ENCODE assay signal across 12 cellular contexts in genomic region chr10:117162093-117163021, GRCh38. TPM values are rescaled to one million over a fixed set of nuclear protein-coding genes. Genes with fewer than 3 reads are reported as not detected.
DNase-seq lines count a peak whose midpoint lies in the region; ATAC-seq and TF ChIP-seq lines count a peak whose summit lies in the region.
"Had no signal": no experiment of that assay in that cellular context is flagged by ENCODE, and none has a peak within 500 bp of the region (broad histone marks: within the 10 kb centered on the region; RNA-seq: fewer than 3 reads in every experiment).

No MANE protein-coding gene starts in this region.

- TF ChIP-seq CTCF in BJ (IDR thresholded peaks at IDR 0.05; ENCODE audit: insufficient read depth, low read depth, low read length): no peak
- no peak for TF ChIP-seq CTCF in H9 (conservative IDR thresholded peaks at IDR 0.05)
- TF ChIP-seq CTCF in chondrocyte (IDR thresholded peaks at IDR 0.05): no peak
- no peak for TF ChIP-seq CTCF in PC-9 (conservative IDR thresholded peaks at IDR 0.05)

- no peak overlapping the region for H4K91ac ChIP-seq in H9 (ENCODE audit: insufficient read length, low read depth, low read length)

- WGBS in H9 (ENCODE audit: extremely low coverage, insufficient read length, low lambda C conversion rate): no CpG with 5 or more reads among the region's 34 CpGs

- no peak for ATAC-seq in GM18498 (IDR thresholded peaks at IDR 0.05; ENCODE audit: unreplicated experiment)

- no peak overlapping the region for H2AFZ ChIP-seq in H9 (ENCODE audit: low read length)
- H2AFZ ChIP-seq in PC-9: no peak overlapping the region

- H4K8ac ChIP-seq in H9 (replicated peaks; ENCODE audit: insufficient read length, low read depth, low read length): no peak overlapping the region

- no peak overlapping the region for H3K4ac ChIP-seq in H9 (ENCODE audit: low read depth, low read length)

- H3K27me3 ChIP-seq in BJ (ENCODE audit: control insufficient read depth, insufficient read depth, low read length) (peaks cover 32% of the 10 kb centered on the region), H9 (ENCODE audit: insufficient read depth, low read length) (peaks cover 81% of the 10 kb centered on the region), muscle layer of colon (ENCODE audit: control insufficient read depth in 1 of 2, insufficient read depth in 2 of 2, low read length in 2 of 2) (peaks cover 90 to 97% of the 10 kb centered on the region in 2 donors), PC-9 (ENCODE audit: insufficient read depth, low read depth) (peaks cover 19% of the 10 kb centered on the region; the same call in 1 of the 2 replicates)

- no peak overlapping the region for H2BK120ac ChIP-seq in H9 (ENCODE audit: low read depth, low read length, poor library complexity, severe bottlenecking)

- H4K20me1 ChIP-seq in H9 (ENCODE audit: control insufficient read depth, insufficient read depth, insufficient read length) (no peaks in the 10 kb centered on the region), PC-9 (ENCODE audit: insufficient read depth) (no peaks in the 10 kb centered on the region)

- intact Hi-C loops in PC-9 (cut with micrococcal nuclease; ENCODE audit: unreplicated experiment): loop anchor here (10.0 kb wide), 2 partner anchors 158 to 218 kb away; partner anchors contain the start of gene SHTN1

- no peak overlapping the region for H3K14ac ChIP-seq in H9 (ENCODE audit: insufficient read depth, low read length)

- H3K9ac ChIP-seq in H9 (ENCODE audit: extremely low read depth, insufficient read length, low read length) (no peak overlapping the region), muscle layer of colon (ENCODE audit: low read length) (no peak overlapping the region)

- H3K9me3 Mint-ChIP-seq in H9: peaks cover 0 to 21% of the 10 kb centered on the region in 2 experiments; a peak in 1 of 5 replicates
- no peaks in the 10 kb centered on the region for H3K9me3 Mint-ChIP-seq in chondrocyte (ENCODE audit: low read depth)

- H2BK5ac ChIP-seq in H9 (ENCODE audit: insufficient read length, low read length): no peak overlapping the region

- no peaks in the 10 kb centered on the region; a peak in 1 of 7 replicates for H3K36me3 Mint-ChIP-seq in H9 (ENCODE audit: insufficient read depth in 1 of 3, low read depth in 3 of 3)
- no peaks in the 10 kb centered on the region for H3K36me3 Mint-ChIP-seq in chondrocyte (ENCODE audit: low read depth)

- peaks cover 12% of the 10 kb centered on the region for H3K4me1 ChIP-seq in H9 (ENCODE audit: insufficient read depth, low read length)
- H3K4me1 ChIP-seq in muscle layer of colon (ENCODE audit: insufficient read depth, low read length): peaks cover 24% of the 10 kb centered on the region
- H3K4me1 ChIP-seq in PC-9 (replicated peaks; ENCODE audit: insufficient read depth): no peaks in the 10 kb centered on the region

- CTCF ChIA-PET in BJ (lab: Yijun Ruan, JAX) (interaction anchor here (1.5 to 26.5 kb wide), 2 partner anchors 13 to 363 kb away, joined by 7 to 736 read pairs; no protein-coding TSS in a partner anchor), PC-9 (lab: Charles Lee) (interaction anchor here (0.8 kb wide), 1 partner anchor 1074 kb away, joined by 10 read pairs; no protein-coding TSS in a partner anchor)

- H3K23me2 ChIP-seq in H9 (ENCODE audit: insufficient read length, low read depth, low read length, poor library complexity, severe bottlenecking): peaks cover 10% of the 10 kb centered on the region

- no peak overlapping the region for H2BK20ac ChIP-seq in H9 (ENCODE audit: low read depth, low read length, poor library complexity, severe bottlenecking)

- peak overlapping the region; percentile 24 for H3K4me2 ChIP-seq in H9 (ENCODE audit: insufficient read depth, insufficient read length, low read length)
- no peak overlapping the region for H3K4me2 ChIP-seq in PC-9

- H3F3A ChIP-seq in PC-9 (ENCODE audit: insufficient read depth, low read depth): no peaks in the 10 kb centered on the region

- no peaks in the 10 kb centered on the region for H3K9me3 ChIP-seq in H9 (ENCODE audit: control insufficient read depth, low read depth, low read length)
- H3K9me3 ChIP-seq in muscle layer of colon (ENCODE audit: low read length): peaks cover 3% of the 10 kb centered on the region
- H3K9me3 ChIP-seq in PC-9 (ENCODE audit: insufficient read depth, low read depth): no peaks in the 10 kb centered on the region

- no peak overlapping the region for H3K23ac ChIP-seq in H9 (ENCODE audit: insufficient read length, low read depth, low read length)

- no peak overlapping the region for H4K5ac ChIP-seq in H9 (ENCODE audit: insufficient read length, low read depth, low read length)

- no peaks in the 10 kb centered on the region for H3K9me2 ChIP-seq in PC-9 (ENCODE audit: insufficient read depth)

- H2BK15ac ChIP-seq in H9 (ENCODE audit: low read depth, low read length): no peak overlapping the region

- H3K79me1 ChIP-seq in H9 (ENCODE audit: insufficient read depth, low read depth, low read length, poor library complexity, severe bottlenecking): no peaks in the 10 kb centered on the region

- H3K27me3 Mint-ChIP-seq in H9 (ENCODE audit: low read depth) (peaks cover 99% of the 10 kb centered on the region), chondrocyte (ENCODE audit: low read depth) (peaks cover 81% of the 10 kb centered on the region)

- H3K27ac Mint-ChIP-seq in H9: no peak overlapping the region
- H3K27ac Mint-ChIP-seq in chondrocyte (ENCODE audit: unreplicated experiment): no peak overlapping the region

- H3K56ac ChIP-seq in H9 (ENCODE audit: insufficient read length, low read depth, low read length): no peak overlapping the region

- no peaks in the 10 kb centered on the region for H3K36me3 ChIP-seq in BJ (ENCODE audit: control insufficient read depth, insufficient read depth, low read length)
- no peaks in the 10 kb centered on the region for H3K36me3 ChIP-seq in muscle layer of colon (ENCODE audit: insufficient read depth, low read length)
- H3K36me3 ChIP-seq in PC-9 (ENCODE audit: low read depth): no peaks in the 10 kb centered on the region

- no peaks in the 10 kb centered on the region for H3K79me2 ChIP-seq in H9 (ENCODE audit: insufficient read depth, low read length)
- H3K79me2 ChIP-seq in PC-9 (ENCODE audit: low read depth): no peaks in the 10 kb centered on the region

- H3K4me3 ChIP-seq in BJ (ENCODE audit: low read depth, low read length): peak overlapping the region; percentile 12; the same call in 1 of the 2 replicates
- peak overlapping the region; percentile 7 to 10 for H3K4me3 ChIP-seq in muscle layer of colon (ENCODE audit: low read depth in 1 of 2, low read length in 2 of 2)
- no peak overlapping the region for H3K4me3 ChIP-seq in PC-9

- H2AK5ac ChIP-seq in H9 (ENCODE audit: insufficient read length, low read length): no peak overlapping the region

- H3K18ac ChIP-seq in H9 (ENCODE audit: insufficient read length, low read depth, low read length): no peak overlapping the region

- POLR2A ChIA-PET in BJ (lab: Charles Lee) (no interaction called here), PC-9 (lab: Charles Lee; ENCODE audit: unreplicated experiment) (no interaction called here)

- BruUV-seq in PC-9 (replicated peaks; lab: Mats Ljungman, UMichigan): no TSS peak

- H3K4me1 Mint-ChIP-seq in H9 (peaks cover 33 to 58% of the 10 kb centered on the region in 2 experiments), chondrocyte (ENCODE audit: low read depth) (peaks cover 22% of the 10 kb centered on the region)

- peak overlapping the region; percentile 48 to 81 for H3K4me3 Mint-ChIP-seq in H9
- H3K4me3 Mint-ChIP-seq in chondrocyte (ENCODE audit: unreplicated experiment): peak overlapping the region; percentile 53

- no peak overlapping the region for H2BK12ac ChIP-seq in H9 (ENCODE audit: insufficient read length, low read depth, low read length)

- no peak for DNase-seq in BJ (ENCODE audit: low read depth)
- peak; percentile 77 for DNase-seq in H9
- DNase-seq in chondrocyte (ENCODE audit: low spot score): no peak
- DNase-seq in NCI-H446 (lab: John Stamatoyannopoulos, UW): no peak
- DNase-seq in SK-N-DZ (ENCODE audit: low spot score): no peak
- no peak for DNase-seq in PC-9
- DNase-seq: effector CD8-positive, alpha-beta T cell; occipital lobe had no signal

- H3K27ac ChIP-seq in H9 (ENCODE audit: insufficient read length, low read depth, low read length) (no peak overlapping the region), muscle layer of colon (ENCODE audit: low read depth, low read length) (no peak overlapping the region), PC-9 (no peak overlapping the region)

- H3T11ph ChIP-seq in H9 (ENCODE audit: low read length): no peak overlapping the region

RNA-seq across cellular contexts. Expression of gene VAX1, which starts 24.3 kb away (rescaled TPM):
- 0.22 and 0.23 TPM in 2 replicates for polyA plus RNA-seq in BJ (2011; rRNA removed)
- polyA minus RNA-seq in BJ (2011; rRNA and poly(A)+ RNA removed): 0.19 TPM in 1 of 2 replicates, not detected in the other
- total RNA-seq in H9 (2021) (not detected in 2 replicates), chondrocyte (5.2 TPM in 1 of 3 replicates, not detected in the others), PC-9 (2021) (not detected in 2 replicates)
- not detected in 2 replicates for polyA plus RNA-seq in SK-N-DZ (2014; cell fraction: cytosol; rRNA removed)
- polyA plus RNA-seq in SK-N-DZ (2014; cell fraction: nucleus; rRNA removed): not detected in 2 replicates
- total RNA-seq: T-helper 2 cell treated with Interferon-gamma antibody and Interleukin-4, amounts not matched to agents 100 ng/mL and 5 ng/mL, for 36 hours; urinary bladder had no signal
- polyA plus RNA-seq: urinary bladder had no signal

RNA-seq across cellular contexts. Expression of gene KCNK18, which starts 34.9 kb away (rescaled TPM):
- polyA plus RNA-seq in BJ (2011; rRNA removed): not detected in 2 replicates
- not detected in 2 replicates for polyA minus RNA-seq in BJ (2011; rRNA and poly(A)+ RNA removed)
- total RNA-seq in H9 (2021) (not detected in 2 replicates), chondrocyte (not detected in 3 replicates), PC-9 (2021) (not detected in 2 replicates)
- polyA plus RNA-seq in SK-N-DZ (2014; cell fraction: cytosol; rRNA removed): not detected in 2 replicates
- polyA plus RNA-seq in SK-N-DZ (2014; cell fraction: nucleus; rRNA removed): not detected in 2 replicates
- total RNA-seq: occipital lobe; T-helper 2 cell treated with Interferon-gamma antibody and Interleukin-4, amounts not matched to agents 100 ng/mL and 5 ng/mL, for 36 hours; urinary bladder had no signal
- polyA plus RNA-seq: urinary bladder had no signal
